Comparison of ENCODE assay signal across 13 cellular contexts in the genomic region with DNA sequence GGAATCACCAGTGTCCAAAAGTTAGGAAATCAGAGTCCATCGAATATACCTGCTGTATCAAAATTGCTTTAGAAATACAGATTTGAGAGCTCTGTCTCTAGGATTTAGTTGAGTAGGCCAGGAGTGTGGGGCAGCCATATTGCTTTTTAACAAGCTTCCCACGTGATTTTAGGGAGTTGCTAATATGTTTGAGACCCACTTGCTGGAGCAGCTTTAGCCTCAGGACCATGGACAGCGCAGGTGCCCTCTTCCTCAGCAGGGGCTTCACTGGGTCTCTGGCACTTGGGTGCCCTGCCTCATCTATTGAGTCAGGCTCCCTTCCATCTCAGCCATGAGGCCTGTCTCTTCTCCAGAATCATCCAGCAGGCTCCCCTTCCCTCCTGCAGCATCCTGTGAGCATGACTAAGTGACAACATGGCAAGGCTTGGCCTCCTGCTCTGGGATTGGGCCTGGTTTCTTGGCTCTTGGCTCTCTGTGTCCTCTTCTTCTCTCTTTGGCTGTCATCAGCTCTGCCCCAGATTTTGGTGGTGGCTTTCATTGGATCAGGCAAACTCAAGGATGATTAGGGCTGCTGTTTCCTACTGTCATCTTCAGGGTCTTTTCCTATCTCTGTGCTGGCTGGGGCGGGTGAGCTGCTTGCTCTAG.
DNase-seq lines count a peak whose midpoint lies in the region; ATAC-seq and TF ChIP-seq lines count a peak whose summit lies in the region.
"Had no signal": no experiment of that assay in that cellular context is flagged by ENCODE, and none has a peak within 500 bp of the region (broad histone marks: within the 10 kb centered on the region; RNA-seq: fewer than 3 reads in every experiment).

No MANE protein-coding gene starts in this region.

- no peaks in the 10 kb centered on the region for H3K9me3 Mint-ChIP-seq in type B pancreatic cell

- H3K36me3 Mint-ChIP-seq in type B pancreatic cell: no peaks in the 10 kb centered on the region

- H3K27ac Mint-ChIP-seq in type B pancreatic cell: no peak overlapping the region
- H3K27ac Mint-ChIP-seq: T-helper 17 cell had no signal

- no peak for TF ChIP-seq CTCF in type B pancreatic cell (conservative IDR thresholded peaks at IDR 0.05)

- H3K27me3 Mint-ChIP-seq in type B pancreatic cell: no peaks in the 10 kb centered on the region
- H3K27me3 Mint-ChIP-seq: T-helper 17 cell had no signal

- DNase-seq in Daoy (ENCODE audit: low read depth) (peak; percentile 49), HuH-7.5 (ENCODE audit: low spot score) (peak; percentile 31), islet precursor cell (peak; percentile 86), NCI-H510A treated with DMSO at 0.1 percent for 48 hours (lab: John Stamatoyannopoulos, UW) (no peak), type B pancreatic cell (ENCODE audit: extremely low spot score, unreplicated experiment) (no peak)
- peak; percentile 3 for DNase-seq in activated CD4-positive, alpha-beta T cell treated with anti-CD3 and anti-CD28 coated beads, Interleukin-2, amount 50 U/mL, for 1 hour
- DNase-seq: activated effector memory CD4-positive, alpha-beta T cell treated with Interleukin-2 at 50 U/mL for 16 hours; DMS153; NCI-H524 treated with DMSO at 0.1 percent for 48 hours; T-helper 17 cell; uterus had no signal

- H3K4me3 Mint-ChIP-seq in type B pancreatic cell: no peak overlapping the region
- H3K4me3 Mint-ChIP-seq: T-helper 17 cell had no signal

- ATAC-seq in GM19324 (IDR thresholded peaks at IDR 0.05; ENCODE audit: low FRiP score, unreplicated experiment) (no peak), GM19351 (IDR thresholded peaks at IDR 0.05; ENCODE audit: unreplicated experiment) (no peak)
- ATAC-seq: T-helper 17 cell had no signal

- no peaks in the 10 kb centered on the region for H3K4me1 Mint-ChIP-seq in type B pancreatic cell (ENCODE audit: unreplicated experiment)
- H3K4me1 Mint-ChIP-seq: T-helper 17 cell had no signal

Comparison
In these comparisons a context has a peak if more than half of its experiments do, and no peak if none do; other contexts are left out.
1. DNase-seq: peak in Daoy (single experiment), HuH-7.5 (single experiment), activated CD4-positive, alpha-beta T cell treated with anti-CD3 and anti-CD28 coated beads, Interleukin-2, amount 50 U/mL, for 1 hour (single experiment) and islet precursor cell (single experiment); none in NCI-H510A treated with DMSO at 0.1 percent for 48 hours (single experiment) and type B pancreatic cell (single experiment).